In genomic region chr14:91202234-91202974, GRCh38 we compare ENCODE assay signal across 1 cellular context.
TF ChIP-seq lines count a peak whose summit lies in the region.

No MANE protein-coding gene starts in this region.

TF ChIP-seq in K562, 482 proteins besides CTCF, POLR2A, EP300 and RAD21 (continued from another document and continues in another):
- TF ChIP-seq MGA (IDR thresholded peaks at IDR 0.05) (no peak), ATF4 (CRISPR knock-in tag; IDR thresholded peaks at IDR 0.05) (no peak; the same call in 1 of the 2 replicates), PML (IDR thresholded peaks at IDR 0.05; ENCODE audit: low read length) (peak; percentile 31; the same call in 1 of the 2 replicates), KDM4B (IDR thresholded peaks at IDR 0.05; ENCODE audit: borderline replicate concordance in 2 of 2, low read depth in 1 of 2) (peak in 1 of 2 experiments; percentile 31; a peak in 1 of 4 replicates), ZNF280A (IDR thresholded peaks at IDR 0.05; ENCODE audit: low read depth, partially characterized antibody) (no peak), TFAM (CRISPR knock-in tag; conservative IDR thresholded peaks at IDR 0.05) (no peak), ZNF146 (CRISPR knock-in tag; IDR thresholded peaks at IDR 0.05; ENCODE audit: unreplicated experiment) (no peak), ZNF449 (CRISPR knock-in tag; IDR thresholded peaks at IDR 0.05) (no peak), EP400 (IDR thresholded peaks at IDR 0.05) (peak; percentile 54), ZNF583 (CRISPR knock-in tag; IDR thresholded peaks at IDR 0.05) (no peak), LEF1 (IDR thresholded peaks at IDR 0.05) (peak; percentile 83), ZC3H11A (IDR thresholded peaks at IDR 0.05; ENCODE audit: low read depth, low read length) (no peak), ATF3 (IDR thresholded peaks at IDR 0.05) (peak; percentile 17; the same call in 1 of the 2 replicates), ATF3 (CRISPR knock-in tag; conservative IDR thresholded peaks at IDR 0.05) (no peak), IRF2 (CRISPR knock-in tag; IDR thresholded peaks at IDR 0.05) (no peak), NCOA4 (IDR thresholded peaks at IDR 0.05; ENCODE audit: partially characterized antibody) (no peak), XRCC5 (IDR thresholded peaks at IDR 0.05; ENCODE audit: low read depth, low read length) (no peak), PHB2 (IDR thresholded peaks at IDR 0.05; ENCODE audit: low read depth) (no peak), FOXP1 (CRISPR knock-in tag; IDR thresholded peaks at IDR 0.05) (no peak), HMGN3 (IDR thresholded peaks at IDR 0.05; ENCODE audit: borderline replicate concordance, extremely low read depth, insufficient read length, low read depth, low read length) (no peak), RBFOX2 (IDR thresholded peaks at IDR 0.05; ENCODE audit: low read depth, low read length) (peak; percentile 52; the same call in 1 of the 2 replicates), UBTF (IDR thresholded peaks at IDR 0.05; ENCODE audit: borderline replicate concordance in 1 of 2, low read depth in 2 of 2, low read length in 2 of 2) (no peak), BMI1 (IDR thresholded peaks at IDR 0.05; ENCODE audit: low read length) (no peak), RBM39 (optimal IDR thresholded peaks at IDR 0.05; ENCODE audit: low read depth, low read length) (no peak), JUND (IDR thresholded peaks at IDR 0.05; ENCODE audit: borderline replicate concordance, low read depth, low read length) (peak; percentile 69), JUND (tag; IDR thresholded peaks at IDR 0.05; ENCODE audit: borderline replicate concordance, low read depth, low read length) (peak; percentile 76; the same call in 1 of the 3 replicates), MEIS2 (IDR thresholded peaks at IDR 0.05; ENCODE audit: partially characterized antibody) (peak; percentile 77), ZBTB8A (IDR thresholded peaks at IDR 0.05; ENCODE audit: partially characterized antibody) (no peak), SLC30A9 (CRISPR knock-in tag; IDR thresholded peaks at IDR 0.05) (no peak), ARID3A (IDR thresholded peaks at IDR 0.05; ENCODE audit: borderline replicate concordance, low read depth, low read length) (peak; percentile 37; the same call in 1 of the 2 replicates), ZNF586 (CRISPR knock-in tag; conservative IDR thresholded peaks at IDR 0.05) (no peak), GMEB1 (CRISPR knock-in tag; IDR thresholded peaks at IDR 0.05) (no peak)
